ENCODE assay signal across 16 cellular contexts in genomic region chrX:13293700-13294099, GRCh38. TPM values are rescaled to one million over a fixed set of nuclear protein-coding genes. Genes with fewer than 3 reads are reported as not detected.
DNase-seq lines count a peak whose midpoint lies in the region; ATAC-seq and TF ChIP-seq lines count a peak whose summit lies in the region.
"Had no signal": no experiment of that assay in that cellular context is flagged by ENCODE, and none has a peak within 500 bp of the region (broad histone marks: within the 10 kb centered on the region; RNA-seq: fewer than 3 reads in every experiment).

No MANE protein-coding gene starts in this region.

- H3K4me3 ChIP-seq in HAP-1 (no peak overlapping the region), SK-N-SH (ENCODE audit: low read depth in 2 of 2, low read length in 1 of 2) (no peak overlapping the region), mucosa of descending colon (no peak overlapping the region)
- H3K4me3 ChIP-seq: right lobe of liver had no signal

- intact Hi-C loops in mucosa of descending colon (cut with DNase I, micrococcal nuclease) (no loop called here), head of caudate nucleus (cut with DNase I) (no loop called here)

- H3F3A ChIP-seq in SK-N-SH (replicated peaks; ENCODE audit: insufficient read depth) = peaks cover 32% of the 10 kb centered on the region

- peak overlapping the region; percentile 59 for H3K4me2 ChIP-seq in SK-N-SH

- TF ChIP-seq RAD21 in SK-N-SH (IDR thresholded peaks at IDR 0.05; ENCODE audit: low read length) = no peak

- H3K79me2 ChIP-seq in SK-N-SH (ENCODE audit: insufficient read depth) = peaks cover 92% of the 10 kb centered on the region

- TF ChIP-seq CTCF in SK-N-SH (IDR thresholded peaks at IDR 0.05) (no peak), mucosa of descending colon (IDR thresholded peaks at IDR 0.05) (no peak)

- in situ Hi-C loops in HAP-1 (cut with MboI; ENCODE audit: low sequenced_read_pairs) = no loop called here

- peak overlapping the region; percentile 52; the same call in 1 of the 2 replicates for H3K9ac ChIP-seq in SK-N-SH

- H3K27ac Mint-ChIP-seq in activated CD4-positive, alpha-beta T cell treated with anti-CD3 and anti-CD28 coated beads, Interleukin-2, amount 10 ng/mL, durations not matched to agents 7 days and 5 days = no peak overlapping the region
- H3K27ac Mint-ChIP-seq: activated B cell treated with CpG ODN at 0.5 μM for 24 hours; naive thymus-derived CD4-positive, alpha-beta T cell; stimulated activated naive CD8-positive, alpha-beta T cell treated with anti-CD3 and anti-CD28 coated beads, Interleukin-15, Interleukin-2, amounts not matched to agents 100 ng/mL and 50 ng/mL, for 24 hours had no signal

- POLR2A ChIA-PET in SK-N-SH (lab: Yijun Ruan, JAX) = no interaction called here
- POLR2A ChIA-PET in activated CD4-positive, alpha-beta T cell treated with anti-CD3 and anti-CD28 coated beads, Interleukin-2, amount 10 ng/mL, durations not matched to agents 7 days and 5 days (lab: Charles Lee) = no interaction called here

- no peaks in the 10 kb centered on the region for H3K4me1 Mint-ChIP-seq in activated CD4-positive, alpha-beta T cell treated with anti-CD3 and anti-CD28 coated beads, Interleukin-2, amount 10 ng/mL, durations not matched to agents 7 days and 5 days

- no peaks in the 10 kb centered on the region for H3K9me3 Mint-ChIP-seq in activated CD4-positive, alpha-beta T cell treated with anti-CD3 and anti-CD28 coated beads, Interleukin-2, amount 10 ng/mL, durations not matched to agents 7 days and 5 days
- H3K9me3 Mint-ChIP-seq: activated B cell treated with CpG ODN at 0.5 μM for 24 hours; stimulated activated naive CD8-positive, alpha-beta T cell treated with anti-CD3 and anti-CD28 coated beads, Interleukin-15, Interleukin-2, amounts not matched to agents 100 ng/mL and 50 ng/mL, for 24 hours had no signal

- WGBS in SK-N-SH (ENCODE audit: low lambda C conversion rate) = 39% methylated on average over 6 of the region's 6 CpGs

- TF ChIP-seq EP300 in SK-N-SH (IDR thresholded peaks at IDR 0.05; ENCODE audit: borderline replicate concordance in 1 of 2, low read depth in 1 of 2, low read length in 1 of 2) = no peak

- H3K36me3 ChIP-seq in HAP-1 (replicated peaks) (no peaks in the 10 kb centered on the region), SK-N-SH (replicated peaks in 1 of 2; ENCODE audit: control insufficient read depth in 1 of 2, insufficient read depth in 2 of 2, low read length in 1 of 2) (peaks cover 0 to 20% of the 10 kb centered on the region in 2 experiments), mucosa of descending colon (ENCODE audit: low read depth) (no peaks in the 10 kb centered on the region)
- H3K36me3 ChIP-seq: right lobe of liver had no signal

- H3K9me3 ChIP-seq in HAP-1 (no peaks in the 10 kb centered on the region), SK-N-SH (no peaks in the 10 kb centered on the region), mucosa of descending colon (no peaks in the 10 kb centered on the region)
- H3K9me3 ChIP-seq: right lobe of liver had no signal

- H3K27me3 ChIP-seq in HAP-1 (ENCODE audit: low read depth) = no peaks in the 10 kb centered on the region
- no peaks in the 10 kb centered on the region for H3K27me3 ChIP-seq in SK-N-SH (ENCODE audit: insufficient read depth)

- 0 out of 2 replicates have a peak overlapping the region, but pooled peaks have one; percentile 17 for H2AFZ ChIP-seq in SK-N-SH (ENCODE audit: low read depth)

- no peaks in the 10 kb centered on the region for H3K36me3 Mint-ChIP-seq in activated CD4-positive, alpha-beta T cell treated with anti-CD3 and anti-CD28 coated beads, Interleukin-2, amount 10 ng/mL, durations not matched to agents 7 days and 5 days (ENCODE audit: low read depth)
- H3K36me3 Mint-ChIP-seq: naive thymus-derived CD4-positive, alpha-beta T cell had no signal

- H3K27ac ChIP-seq in SK-N-SH (ENCODE audit: low read depth in 2 of 2, low read length in 1 of 2) = peak overlapping the region; percentile 72 to 79; a peak in 3 of 4 replicates
- H3K27ac ChIP-seq: right lobe of liver had no signal

- no peaks in the 10 kb centered on the region for H3K27me3 Mint-ChIP-seq in activated CD4-positive, alpha-beta T cell treated with anti-CD3 and anti-CD28 coated beads, Interleukin-2, amount 10 ng/mL, durations not matched to agents 7 days and 5 days
- H3K27me3 Mint-ChIP-seq: activated B cell treated with CpG ODN at 0.5 μM for 24 hours; naive thymus-derived CD4-positive, alpha-beta T cell; stimulated activated naive CD8-positive, alpha-beta T cell treated with anti-CD3 and anti-CD28 coated beads, Interleukin-15, Interleukin-2, amounts not matched to agents 100 ng/mL and 50 ng/mL, for 24 hours had no signal

- H4K20me1 ChIP-seq in SK-N-SH (ENCODE audit: insufficient read depth) = no peaks in the 10 kb centered on the region

- DNase-seq in HAP-1 (ENCODE audit: low spot score in 2 of 2) (peak; percentile 57 to 95), NCI-H1930 (lab: John Stamatoyannopoulos, UW) (peak; percentile 82 to 83), SK-N-SH (no peak), mucosa of descending colon (no peak), GM19240 (ENCODE audit: insufficient read length, low spot score) (no peak), head of caudate nucleus (no peak)
- no peak for DNase-seq in activated CD4-positive, alpha-beta T cell treated with anti-CD3 and anti-CD28 coated beads, Interleukin-2, amount 10 ng/mL, durations not matched to agents 7 days and 5 days
- DNase-seq: activated B cell treated with CpG ODN at 0.5 μM for 24 hours; anterior cingulate cortex; foreskin melanocyte; kidney glomerular epithelial cell; naive thymus-derived CD4-positive, alpha-beta T cell; right lobe of liver had no signal

- no peaks in the 10 kb centered on the region for H3K9me2 ChIP-seq in SK-N-SH

- ATAC-seq in mucosa of descending colon (peak; percentile 54), GM21447 (IDR thresholded peaks at IDR 0.05; ENCODE audit: unreplicated experiment) (no peak)
- ATAC-seq: naive thymus-derived CD4-positive, alpha-beta T cell; right lobe of liver had no signal

- CTCF ChIA-PET in SK-N-SH (lab: Yijun Ruan, JAX) = no interaction called here
- CTCF ChIA-PET in activated CD4-positive, alpha-beta T cell treated with anti-CD3 and anti-CD28 coated beads, Interleukin-2, amount 10 ng/mL, durations not matched to agents 7 days and 5 days (lab: Charles Lee) = interaction anchor here (0.6 kb wide), 1 partner anchor 325 kb away, joined by 3 read pairs; no protein-coding TSS in a partner anchor

- no peak overlapping the region for H3K4me3 Mint-ChIP-seq in activated CD4-positive, alpha-beta T cell treated with anti-CD3 and anti-CD28 coated beads, Interleukin-2, amount 10 ng/mL, durations not matched to agents 7 days and 5 days
- H3K4me3 Mint-ChIP-seq: activated B cell treated with CpG ODN at 0.5 μM for 24 hours; naive thymus-derived CD4-positive, alpha-beta T cell; stimulated activated naive CD8-positive, alpha-beta T cell treated with anti-CD3 and anti-CD28 coated beads, Interleukin-15, Interleukin-2, amounts not matched to agents 100 ng/mL and 50 ng/mL, for 24 hours had no signal

- H3K4me1 ChIP-seq in HAP-1 = peaks cover 40% of the 10 kb centered on the region
- peaks cover 0 to 11% of the 10 kb centered on the region in 2 experiments; a peak in 2 of 4 replicates for H3K4me1 ChIP-seq in SK-N-SH (ENCODE audit: control insufficient read depth in 1 of 2, insufficient read depth in 2 of 2, low read depth in 1 of 2, low read length in 1 of 2)
- H3K4me1 ChIP-seq in mucosa of descending colon (ENCODE audit: low read depth) = no peaks in the 10 kb centered on the region
- H3K4me1 ChIP-seq: right lobe of liver had no signal

TF ChIP-seq in SK-N-SH, 30 proteins besides CTCF, POLR2A, EP300 and RAD21 (continues in another document):
- TF ChIP-seq MEF2A (IDR thresholded peaks at IDR 0.05; ENCODE audit: borderline replicate concordance, low read depth) = no peak
- no peak for TF ChIP-seq JUND (IDR thresholded peaks at IDR 0.05)
- TF ChIP-seq RCOR1 (IDR thresholded peaks at IDR 0.05; ENCODE audit: low read length) = no peak
- TF ChIP-seq NFIC (IDR thresholded peaks at IDR 0.05; ENCODE audit: borderline replicate concordance) = no peak
- TF ChIP-seq USF1 (IDR thresholded peaks at IDR 0.05; ENCODE audit: borderline replicate concordance, low read depth) = no peak
- no peak for TF ChIP-seq TCF12 (IDR thresholded peaks at IDR 0.05)
- TF ChIP-seq REST (IDR thresholded peaks at IDR 0.05; ENCODE audit: low read depth, low read length) = no peak

RNA-seq across cellular contexts. Expression of gene ATXN3L, which starts 26.2 kb away (rescaled TPM):
- polyA plus RNA-seq in SK-N-SH (2012; rRNA removed) = not detected in 2 replicates
- not detected in 2 replicates for polyA plus RNA-seq in SK-N-SH (2012; cell fraction: cytosol; rRNA removed)
- not detected in 2 replicates for polyA plus RNA-seq in SK-N-SH (2012; cell fraction: nucleus; rRNA removed)
- total RNA-seq in mucosa of descending colon = not detected
- not detected for total RNA-seq in activated CD4-positive, alpha-beta T cell treated with anti-CD3 and anti-CD28 coated beads, Interleukin-2, amount 10 ng/mL, durations not matched to agents 7 days and 5 days
- total RNA-seq: activated B cell treated with CpG ODN at 0.5 μM for 24 hours; naive thymus-derived CD4-positive, alpha-beta T cell; right lobe of liver had no signal
- polyA plus RNA-seq: BJ; naive thymus-derived CD4-positive, alpha-beta T cell had no signal

Comparison
In these comparisons a context has a peak if more than half of its experiments do, and no peak if none do; other contexts are left out.
1. DNase-seq: peak in HAP-1 (2 of 2) and NCI-H1930 (2 of 2); none in SK-N-SH (single experiment), mucosa of descending colon (0 of 3), GM19240 (single experiment), head of caudate nucleus (0 of 42) and activated CD4-positive, alpha-beta T cell treated with anti-CD3 and anti-CD28 coated beads, Interleukin-2, amount 10 ng/mL, durations not matched to agents 7 days and 5 days (single experiment).